In the genomic region with DNA sequence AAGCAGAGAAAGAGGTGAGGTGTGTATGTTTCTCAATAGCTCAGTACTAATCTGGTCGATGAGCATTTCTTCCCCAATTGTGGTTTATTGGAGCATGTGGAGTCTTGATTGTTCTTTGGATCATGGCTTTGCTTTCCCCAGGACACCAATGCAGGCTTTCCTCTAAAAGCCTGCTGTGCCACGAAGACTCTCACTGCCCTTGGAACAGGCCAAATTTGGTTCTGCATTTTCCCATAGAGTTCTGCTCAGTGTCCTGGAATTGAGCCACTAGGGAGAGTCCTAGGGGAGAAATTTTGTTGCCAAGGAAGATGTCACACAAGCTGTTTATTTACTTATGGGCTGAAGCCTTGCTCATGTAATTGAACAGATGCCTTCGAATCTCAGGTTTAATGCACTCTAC, we compare ENCODE assay signal across 2 cellular contexts.
TF ChIP-seq lines count a peak whose summit lies in the region.

No MANE protein-coding gene starts in this region.

TF ChIP-seq in SK-N-SH treated with all-trans-retinoic acid at 6 μM for 48 hours, 23 proteins besides CTCF, POLR2A, EP300 and RAD21 (continued from another document):
- TF ChIP-seq, protein P1, sequence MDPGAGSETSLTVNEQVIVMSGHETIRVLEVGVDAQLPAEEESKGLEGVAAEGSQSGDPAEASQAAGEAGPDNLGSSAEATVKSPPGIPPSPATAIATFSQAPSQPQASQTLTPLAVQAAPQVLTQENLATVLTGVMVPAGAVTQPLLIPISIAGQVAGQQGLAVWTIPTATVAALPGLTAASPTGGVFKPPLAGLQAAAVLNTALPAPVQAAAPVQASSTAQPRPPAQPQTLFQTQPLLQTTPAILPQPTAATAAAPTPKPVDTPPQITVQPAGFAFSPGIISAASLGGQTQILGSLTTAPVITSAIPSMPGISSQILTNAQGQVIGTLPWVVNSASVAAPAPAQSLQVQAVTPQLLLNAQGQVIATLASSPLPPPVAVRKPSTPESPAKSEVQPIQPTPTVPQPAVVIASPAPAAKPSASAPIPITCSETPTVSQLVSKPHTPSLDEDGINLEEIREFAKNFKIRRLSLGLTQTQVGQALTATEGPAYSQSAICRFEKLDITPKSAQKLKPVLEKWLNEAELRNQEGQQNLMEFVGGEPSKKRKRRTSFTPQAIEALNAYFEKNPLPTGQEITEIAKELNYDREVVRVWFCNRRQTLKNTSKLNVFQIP (CRISPR knock-in tag; IDR thresholded peaks at IDR 0.05; ENCODE audit: borderline replicate concordance, low read depth), result no peak

TF ChIP-seq in SK-N-SH, 30 proteins besides CTCF, POLR2A, EP300 and RAD21 (continued from another document):
- TF ChIP-seq CHD2 (IDR thresholded peaks at IDR 0.05; ENCODE audit: low read length, partially characterized antibody) (no peak), RFX5 (IDR thresholded peaks at IDR 0.05; ENCODE audit: low read length) (no peak), TCF12 (IDR thresholded peaks at IDR 0.05) (no peak), RCOR1 (IDR thresholded peaks at IDR 0.05; ENCODE audit: low read length) (no peak), POLR2AphosphoS5 (IDR thresholded peaks at IDR 0.05; ENCODE audit: low read depth, low read length) (no peak), ELF1 (IDR thresholded peaks at IDR 0.05) (no peak), GATA2 (CRISPR knock-in tag; IDR thresholded peaks at IDR 0.05) (no peak), SMC3 (IDR thresholded peaks at IDR 0.05; ENCODE audit: low read depth, low read length) (no peak)
- TF ChIP-seq, protein P2, sequence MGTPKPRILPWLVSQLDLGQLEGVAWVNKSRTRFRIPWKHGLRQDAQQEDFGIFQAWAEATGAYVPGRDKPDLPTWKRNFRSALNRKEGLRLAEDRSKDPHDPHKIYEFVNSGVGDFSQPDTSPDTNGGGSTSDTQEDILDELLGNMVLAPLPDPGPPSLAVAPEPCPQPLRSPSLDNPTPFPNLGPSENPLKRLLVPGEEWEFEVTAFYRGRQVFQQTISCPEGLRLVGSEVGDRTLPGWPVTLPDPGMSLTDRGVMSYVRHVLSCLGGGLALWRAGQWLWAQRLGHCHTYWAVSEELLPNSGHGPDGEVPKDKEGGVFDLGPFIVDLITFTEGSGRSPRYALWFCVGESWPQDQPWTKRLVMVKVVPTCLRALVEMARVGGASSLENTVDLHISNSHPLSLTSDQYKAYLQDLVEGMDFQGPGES (IDR thresholded peaks at IDR 0.05; ENCODE audit: low read depth, low read length), result no peak
- TF ChIP-seq, protein P3, sequence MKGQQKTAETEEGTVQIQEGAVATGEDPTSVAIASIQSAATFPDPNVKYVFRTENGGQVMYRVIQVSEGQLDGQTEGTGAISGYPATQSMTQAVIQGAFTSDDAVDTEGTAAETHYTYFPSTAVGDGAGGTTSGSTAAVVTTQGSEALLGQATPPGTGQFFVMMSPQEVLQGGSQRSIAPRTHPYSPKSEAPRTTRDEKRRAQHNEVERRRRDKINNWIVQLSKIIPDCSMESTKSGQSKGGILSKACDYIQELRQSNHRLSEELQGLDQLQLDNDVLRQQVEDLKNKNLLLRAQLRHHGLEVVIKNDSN (IDR thresholded peaks at IDR 0.05; ENCODE audit: borderline replicate concordance, low read depth), result no peak
TF ChIP-seq in SK-N-SH: peak in this region for 0.
